Comparison of ENCODE assay signal across 17 cellular contexts in the genomic region with DNA sequence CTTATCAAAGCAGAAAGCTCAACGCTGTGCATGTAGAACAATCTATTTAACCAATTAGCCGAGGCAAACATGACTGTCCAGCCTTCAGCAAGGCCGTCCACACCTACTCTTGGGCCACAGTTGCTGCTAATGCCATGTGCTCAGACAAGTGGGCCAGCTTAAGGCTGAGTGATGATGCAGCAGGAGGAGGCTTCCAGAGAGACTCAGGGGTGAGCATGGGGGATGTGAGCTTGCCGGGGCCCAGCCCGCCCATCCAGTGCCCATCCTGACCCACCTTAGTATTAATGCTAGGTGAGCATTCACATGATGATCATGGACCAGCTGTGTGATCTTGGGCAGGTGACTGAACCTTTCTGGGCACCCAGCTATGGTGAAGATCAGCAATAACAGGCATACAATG.
A peak's percentile ranks its signal among the peaks of the same experiment; 100 is the strongest.
DNase-seq lines count a peak whose midpoint lies in the region; ATAC-seq and TF ChIP-seq lines count a peak whose summit lies in the region.
"Had no signal": no experiment of that assay in that cellular context is flagged by ENCODE, and none has a peak within 500 bp of the region (broad histone marks: within the 10 kb centered on the region; RNA-seq: fewer than 3 reads in every experiment).

No MANE protein-coding gene starts in this region.

- no peaks in the 10 kb centered on the region for H4K20me1 ChIP-seq in osteoblast (ENCODE audit: insufficient read depth, low read length)

- H3K27ac ChIP-seq in osteoblast (ENCODE audit: low read depth, low read length), result no peak overlapping the region

- H2AFZ ChIP-seq in osteoblast (ENCODE audit: low read length), result no peak overlapping the region

- H3K4me2 ChIP-seq in osteoblast (ENCODE audit: insufficient read depth, low read length), result no peak overlapping the region

- no peak for TF ChIP-seq CTCF in osteoblast (IDR thresholded peaks at IDR 0.05; ENCODE audit: extremely low read depth, low read depth, low read length)

- peaks cover 5% of the 10 kb centered on the region for H3K27me3 ChIP-seq in osteoblast (ENCODE audit: insufficient read depth, low read length)

- ATAC-seq in HG03108 (IDR thresholded peaks at IDR 0.05; ENCODE audit: unreplicated experiment), result no peak

- DNase-seq in activated CD8-positive, alpha-beta memory T cell treated with anti-CD3 and anti-CD28 coated beads for 24 hours, result peak; percentile 9
- DNase-seq in activated CD8-positive, alpha-beta memory T cell treated with anti-CD3 and anti-CD28 coated beads, Interleukin-2, amount 50 U/mL, for 4 hours, result no peak
- peak; percentile 18 for DNase-seq in ecto neural progenitor cell (ENCODE audit: low spot score)
- DNase-seq in osteoblast (ENCODE audit: insufficient read length, low spot score, missing footprints), result peak; percentile 18
- DNase-seq in ureter (ENCODE audit: low spot score), result peak; percentile 23
- no peak for DNase-seq in HuH-7 (ENCODE audit: low spot score)
- no peak for DNase-seq in NCI-H1930 (lab: John Stamatoyannopoulos, UW)
- DNase-seq: 8988T, DND-41, KBM-7, NCI-H1417, NCI-H187, NCI-H2227 treated with DMSO at 0.1 percent for 48 hours, NCI-H510A treated with DMSO at 0.1 percent for 48 hours, NCI-H82, OCI-M1 had no signal

- no peaks in the 10 kb centered on the region for H3K36me3 ChIP-seq in osteoblast (ENCODE audit: insufficient read depth, low read length)

- H3K9me3 ChIP-seq in osteoblast (ENCODE audit: low read depth, low read length), result no peaks in the 10 kb centered on the region

- H3K4me1 ChIP-seq in osteoblast (ENCODE audit: insufficient read depth, low read length), result no peaks in the 10 kb centered on the region

- H3K79me2 ChIP-seq in osteoblast (ENCODE audit: insufficient read depth, low read length), result no peaks in the 10 kb centered on the region

- H3K4me3 ChIP-seq in osteoblast (ENCODE audit: insufficient read depth, low read length), result no peak overlapping the region

Comparison
In these comparisons a context has a peak if more than half of its experiments do, and no peak if none do; other contexts are left out.
1. DNase-seq: peak in activated CD8-positive, alpha-beta memory T cell treated with anti-CD3 and anti-CD28 coated beads for 24 hours (single experiment), ecto neural progenitor cell (single experiment), osteoblast (single experiment) and ureter (single experiment); none in activated CD8-positive, alpha-beta memory T cell treated with anti-CD3 and anti-CD28 coated beads, Interleukin-2, amount 50 U/mL, for 4 hours (single experiment), HuH-7 (single experiment) and NCI-H1930 (0 of 2).